ENCODE assay signal across 8 cellular contexts in genomic region chr12:47207005-47207717, GRCh38.
DNase-seq lines count a peak whose midpoint lies in the region; ATAC-seq, FAIRE-seq and TF ChIP-seq lines count a peak whose summit lies in the region.

No MANE protein-coding gene starts in this region.

- H3K9me3 Mint-ChIP-seq in mesothelial cell of epicardium = peaks cover 14% of the 10 kb centered on the region

- H3K36me3 ChIP-seq in A673 (ENCODE audit: insufficient read depth, low read length, poor library complexity, severe bottlenecking) = no peaks in the 10 kb centered on the region

- no peak overlapping the region for H3K27ac Mint-ChIP-seq in mesothelial cell of epicardium

- no peaks in the 10 kb centered on the region for H3K27me3 ChIP-seq in A673 (replicated peaks; ENCODE audit: insufficient read depth, low read depth, low read length, poor library complexity)

- intact Hi-C loops in left ventricle myocardium superior (cut with micrococcal nuclease) (no loop called here), A673 (cut with micrococcal nuclease; ENCODE audit: unreplicated experiment) (no loop called here)

- no peak for TF ChIP-seq RAD21 in A549 (conservative IDR thresholded peaks at IDR 0.05 in 1 of 2, IDR thresholded peaks at IDR 0.05 in 1 of 2)

- POLR2A ChIA-PET in A549 (lab: Yijun Ruan, JAX) = interaction anchor here (0.8 to 2.2 kb wide), 3 partner anchors 12 to 128 kb away, joined by 3 to 6 read pairs (median 4); partner anchors contain the start of genes AMIGO2 and PCED1B
- POLR2A ChIA-PET in A673 (lab: Charles Lee; ENCODE audit: low non-redundant PET) = interaction anchor here (0.7 kb wide), 1 partner anchor 15 kb away, joined by 3 read pairs; no protein-coding TSS in a partner anchor

- peak; percentile 89 for FAIRE-seq in A549 (lab: Jason Lieb, UNC)

- peaks cover 7% of the 10 kb centered on the region for H3K4me1 Mint-ChIP-seq in mesothelial cell of epicardium

- no peak for TF ChIP-seq POLR2A in A549 (IDR thresholded peaks at IDR 0.05; ENCODE audit: low read length)

- in situ Hi-C loops in G401 (cut with HindIII; ENCODE audit: low sequenced_read_pairs) = no loop called here

- H3K4me1 ChIP-seq in A549 (peaks cover 59% of the 10 kb centered on the region), A673 (ENCODE audit: insufficient read depth, low read length, poor library complexity, severe bottlenecking) (no peaks in the 10 kb centered on the region)

- TF ChIP-seq CTCF in A549 (IDR thresholded peaks at IDR 0.05) = no peak
- TF ChIP-seq CTCF in A673 (conservative IDR thresholded peaks at IDR 0.05; ENCODE audit: low read depth, low read length) = no peak
- TF ChIP-seq CTCF in mesothelial cell of epicardium (IDR thresholded peaks at IDR 0.05; ENCODE audit: unreplicated experiment) = no peak

- no TSS peak for BruUV-seq in A673 (replicated peaks; lab: Mats Ljungman, UMichigan)

- H3K27me3 Mint-ChIP-seq in mesothelial cell of epicardium (ENCODE audit: low read depth) = no peaks in the 10 kb centered on the region

- DNase-seq in A549 (ENCODE audit: low read depth in 1 of 2, low spot score in 1 of 2) = no peak
- DNase-seq in RPMI8226 = peak; percentile 69
- peak; percentile 30 for DNase-seq in left ventricle myocardium superior
- DNase-seq in G401 (ENCODE audit: low spot score) = no peak
- no peak for DNase-seq in A673 (ENCODE audit: low spot score)
- DNase-seq in mesothelial cell of epicardium (ENCODE audit: low spot score in 2 of 2, unreplicated experiment in 2 of 2) = no peak

- no peaks in the 10 kb centered on the region for H3K36me3 Mint-ChIP-seq in mesothelial cell of epicardium

- ATAC-seq in A549 = peak in 1 of 2 experiments; percentile 20; a peak in 3 of 6 replicates
- ATAC-seq in GM18873 (IDR thresholded peaks at IDR 0.05; ENCODE audit: low FRiP score, unreplicated experiment) = peak; percentile 63
- peak; percentile 52 for ATAC-seq in HG03066 (IDR thresholded peaks at IDR 0.05; ENCODE audit: low read depth, unreplicated experiment)
- peak; percentile 48 for ATAC-seq in left ventricle myocardium superior

- H3K4me3 Mint-ChIP-seq in mesothelial cell of epicardium = no peak overlapping the region

- 0 out of 3 replicates have a peak, but pooled peaks cover 3% of the 10 kb centered on the region for H3K9me3 ChIP-seq in A549
- no peaks in the 10 kb centered on the region for H3K9me3 ChIP-seq in A673 (ENCODE audit: low read depth, low read length, poor library complexity, severe bottlenecking)

- CTCF ChIA-PET in A549 (lab: Yijun Ruan, JAX) = interaction anchor here (0.6 to 1.8 kb wide), 9 partner anchors 9 to 175 kb away, joined by 3 to 6 read pairs (median 4); no protein-coding TSS in a partner anchor
- CTCF ChIA-PET in A673 (lab: Charles Lee) = no interaction called here

- H3K4me3 ChIP-seq in A549 (no peak overlapping the region), A673 (ENCODE audit: low read depth, low read length, poor library complexity, severe bottlenecking) (no peak overlapping the region)

- peak overlapping the region; percentile 22 for H3K4me2 ChIP-seq in A549

- no peak for TF ChIP-seq EP300 in A549 (IDR thresholded peaks at IDR 0.05)

- 71% methylated on average over 2 of the region's 2 CpGs for WGBS in A549 (ENCODE audit: missing lambda C conversion rate)

- peak overlapping the region; percentile 86 to 91 for H3K27ac ChIP-seq in A549
- H3K27ac ChIP-seq in A673 (ENCODE audit: low read depth, low read length, poor library complexity, severe bottlenecking) = no peak overlapping the region

TF ChIP-seq in A549, 52 proteins besides CTCF, POLR2A, EP300 and RAD21:
- TF ChIP-seq POLR2AphosphoS2 (conservative IDR thresholded peaks at IDR 0.05; ENCODE audit: low read length) (no peak), MYC (IDR thresholded peaks at IDR 0.05; ENCODE audit: borderline replicate concordance, low read length) (no peak), FOSB (CRISPR knock-in tag; IDR thresholded peaks at IDR 0.05) (no peak), MAFK (IDR thresholded peaks at IDR 0.05; ENCODE audit: partially characterized antibody) (no peak), FOSL2 (IDR thresholded peaks at IDR 0.05) (no peak), FOSL2 (CRISPR knock-in tag; IDR thresholded peaks at IDR 0.05) (no peak), ESRRA (IDR thresholded peaks at IDR 0.05; ENCODE audit: borderline replicate concordance, low read length) (no peak), HEYL (CRISPR knock-in tag; IDR thresholded peaks at IDR 0.05) (no peak), RFX5 (IDR thresholded peaks at IDR 0.05) (no peak), BHLHE40 (IDR thresholded peaks at IDR 0.05; ENCODE audit: low read depth, low read length) (no peak), PHF8 (IDR thresholded peaks at IDR 0.05; ENCODE audit: borderline replicate concordance, low read depth) (no peak), KDM5A (IDR thresholded peaks at IDR 0.05) (no peak), CHD4 (IDR thresholded peaks at IDR 0.05; ENCODE audit: borderline replicate concordance) (no peak), HOXB13 (CRISPR knock-in tag; IDR thresholded peaks at IDR 0.05; ENCODE audit: low read depth) (no peak), HMGXB4 (CRISPR knock-in tag; IDR thresholded peaks at IDR 0.05; ENCODE audit: borderline replicate concordance) (no peak), RARB (CRISPR knock-in tag; IDR thresholded peaks at IDR 0.05) (no peak), HDAC2 (IDR thresholded peaks at IDR 0.05) (no peak), ZSCAN20 (CRISPR knock-in tag; IDR thresholded peaks at IDR 0.05) (no peak), HOXA7 (CRISPR knock-in tag; IDR thresholded peaks at IDR 0.05) (no peak), ELK1 (IDR thresholded peaks at IDR 0.05; ENCODE audit: low read depth, low read length) (no peak), REST (IDR thresholded peaks at IDR 0.05) (no peak)

Comparison
In these comparisons a context has a peak if more than half of its experiments do, and no peak if none do; other contexts are left out.
1. DNase-seq: peak in RPMI8226 (single experiment) and left ventricle myocardium superior (single experiment); none in A549 (0 of 2), G401 (single experiment), A673 (single experiment) and mesothelial cell of epicardium (0 of 2).